16 cellular contexts compared by ENCODE assay signal in the genomic region with DNA sequence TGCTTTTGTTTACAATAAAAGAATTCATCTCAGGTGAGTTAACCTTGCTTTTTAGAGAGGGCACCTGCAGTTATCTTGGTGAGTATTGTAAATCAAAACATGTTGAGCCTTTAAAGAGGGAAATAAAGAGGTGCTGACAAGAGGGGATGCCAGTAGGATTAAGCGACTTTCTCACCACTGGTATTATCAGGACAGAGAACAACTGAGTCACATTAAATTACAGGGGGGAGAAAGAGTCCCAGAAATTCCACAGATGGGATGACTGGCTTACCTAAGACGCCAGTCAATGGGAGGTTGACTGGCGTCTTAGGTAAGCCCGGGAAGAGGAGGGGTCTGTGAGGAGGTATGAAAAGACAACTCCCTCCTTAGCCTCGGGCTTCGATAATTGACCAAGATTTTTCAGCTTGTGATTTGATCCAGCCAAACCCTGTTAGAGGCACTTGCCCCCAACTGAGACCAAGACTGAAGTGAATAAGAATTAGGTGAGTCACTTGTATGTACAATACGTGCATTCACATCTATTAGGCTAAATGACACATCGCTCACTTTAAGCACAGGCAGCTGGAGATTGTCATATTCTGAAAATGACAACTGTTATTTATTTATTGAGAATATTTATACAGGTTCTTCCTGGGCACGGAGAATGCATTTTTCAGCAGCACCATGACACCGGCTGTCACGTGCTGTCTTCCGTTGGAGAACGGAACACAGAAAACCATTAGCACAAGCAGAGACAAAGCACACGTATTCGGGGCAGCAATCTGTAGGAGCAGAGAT.
DNase-seq lines count a peak whose midpoint lies in the region; ATAC-seq and TF ChIP-seq lines count a peak whose summit lies in the region.
"Had no signal": no experiment of that assay in that cellular context is flagged by ENCODE, and none has a peak within 500 bp of the region (broad histone marks: within the 10 kb centered on the region; RNA-seq: fewer than 3 reads in every experiment).

No MANE protein-coding gene starts in this region.

- no peaks in the 10 kb centered on the region for H3K4me1 Mint-ChIP-seq in natural killer cell
- no peaks in the 10 kb centered on the region for H3K4me1 Mint-ChIP-seq in natural killer cell treated with Interleukin-12 subunit alpha and Interleukin-12 subunit beta and Interleukin-15 and Interleukin-18, amount 100 ng/mL, for 72 hours (ENCODE audit: low read depth in 2 of 2)
- H3K4me1 Mint-ChIP-seq: naive thymus-derived CD4-positive, alpha-beta T cell had no signal

- intact Hi-C loops in natural killer cell (cut with micrococcal nuclease): no loop called here

- ATAC-seq in natural killer cell: no peak
- ATAC-seq in natural killer cell treated with Interleukin-12 subunit alpha and Interleukin-12 subunit beta and Interleukin-15 and Interleukin-18, amount 100 ng/mL, for 72 hours: no peak
- ATAC-seq: naive thymus-derived CD4-positive, alpha-beta T cell had no signal

- H3K27ac Mint-ChIP-seq in natural killer cell: no peak overlapping the region
- no peak overlapping the region for H3K27ac Mint-ChIP-seq in natural killer cell treated with Interleukin-12 subunit alpha and Interleukin-12 subunit beta and Interleukin-15 and Interleukin-18, amount 100 ng/mL, for 72 hours
- H3K27ac Mint-ChIP-seq: naive thymus-derived CD4-positive, alpha-beta T cell had no signal

- no peak for TF ChIP-seq CTCF in natural killer cell (IDR thresholded peaks at IDR 0.05)

- no peaks in the 10 kb centered on the region for H3K9me3 Mint-ChIP-seq in natural killer cell
- peaks cover 3% of the 10 kb centered on the region for H3K9me3 Mint-ChIP-seq in natural killer cell treated with Interleukin-12 subunit alpha and Interleukin-12 subunit beta and Interleukin-15 and Interleukin-18, amount 100 ng/mL, for 72 hours

- peaks cover 14 to 27% of the 10 kb centered on the region in 2 donors for H3K27me3 Mint-ChIP-seq in natural killer cell (ENCODE audit: low read depth in 2 of 2)
- H3K27me3 Mint-ChIP-seq in natural killer cell treated with Interleukin-12 subunit alpha and Interleukin-12 subunit beta and Interleukin-15 and Interleukin-18, amount 100 ng/mL, for 72 hours: peaks cover 15 to 34% of the 10 kb centered on the region in 2 donors

- H3K36me3 Mint-ChIP-seq in natural killer cell: no peaks in the 10 kb centered on the region
- H3K36me3 Mint-ChIP-seq in natural killer cell treated with Interleukin-12 subunit alpha and Interleukin-12 subunit beta and Interleukin-15 and Interleukin-18, amount 100 ng/mL, for 72 hours: no peaks in the 10 kb centered on the region

- DNase-seq in natural killer cell (no peak), NCI-H748 (lab: John Stamatoyannopoulos, UW; ENCODE audit: unreplicated experiment) (peak; percentile 94), iPS DF 19.7 (ENCODE audit: low read depth, low spot score) (peak; percentile 33), NCI-H82 treated with DMSO at 0.1 percent for 48 hours (lab: John Stamatoyannopoulos, UW; ENCODE audit: unreplicated experiment) (no peak), glomerular visceral epithelial cell (ENCODE audit: extremely low spot score) (no peak), DMS79 (lab: John Stamatoyannopoulos, UW) (no peak)
- no peak for DNase-seq in natural killer cell treated with Interleukin-12 subunit alpha and Interleukin-12 subunit beta and Interleukin-15 and Interleukin-18, amount 100 ng/mL, for 72 hours (ENCODE audit: low spot score)
- DNase-seq in activated naive CD4-positive, alpha-beta T cell (lab: John Stamatoyannopoulos, UW): no peak
- DNase-seq: C1 segment of cervical spinal cord; DMS 273 treated with DMSO at 0.1 percent for 48 hours; KBM-7; naive thymus-derived CD4-positive, alpha-beta T cell; NCI-H1092; NCI-H510A; stimulated activated naive CD4-positive, alpha-beta T cell; upper lobe of left lung had no signal

- peak overlapping the region; percentile 31 for H3K4me3 Mint-ChIP-seq in natural killer cell
- H3K4me3 Mint-ChIP-seq in natural killer cell treated with Interleukin-12 subunit alpha and Interleukin-12 subunit beta and Interleukin-15 and Interleukin-18, amount 100 ng/mL, for 72 hours: no peak overlapping the region
- H3K4me3 Mint-ChIP-seq: naive thymus-derived CD4-positive, alpha-beta T cell had no signal

Comparison
In these comparisons a context has a peak if more than half of its experiments do, and no peak if none do; other contexts are left out.
1. DNase-seq: peak in NCI-H748 (single experiment) and iPS DF 19.7 (single experiment); none in natural killer cell (single experiment), natural killer cell treated with Interleukin-12 subunit alpha and Interleukin-12 subunit beta and Interleukin-15 and Interleukin-18, amount 100 ng/mL, for 72 hours (single experiment), NCI-H82 treated with DMSO at 0.1 percent for 48 hours (single experiment), glomerular visceral epithelial cell (single experiment), activated naive CD4-positive, alpha-beta T cell (0 of 4) and DMS79 (single experiment).